ENCODE assay signal across 1 cellular context in genomic region chr3:195164573-195165263, GRCh38.
TF ChIP-seq lines count a peak whose summit lies in the region.

No MANE protein-coding gene starts in this region.

TF ChIP-seq in K562, 482 proteins besides CTCF, POLR2A, EP300 and RAD21 (continued from another document and continues in another):
- TF ChIP-seq SMARCE1 (IDR thresholded peaks at IDR 0.05) (0 out of 2 replicates have a peak, but pooled peaks have one; percentile 21), DPF2 (IDR thresholded peaks at IDR 0.05) (peak; percentile 74), SAFB2 (IDR thresholded peaks at IDR 0.05; ENCODE audit: borderline replicate concordance, low read depth, low read length, severe bottlenecking) (no peak), DDX20 (tag; IDR thresholded peaks at IDR 0.05; ENCODE audit: low read depth) (peak; percentile 65), LARP7 (IDR thresholded peaks at IDR 0.05) (no peak), TEAD4 (IDR thresholded peaks at IDR 0.05; ENCODE audit: low read length) (0 out of 2 replicates have a peak, but pooled peaks have one; percentile 32), TEAD4 (CRISPR knock-in tag; IDR thresholded peaks at IDR 0.05; ENCODE audit: borderline replicate concordance) (no peak), SP1 (CRISPR knock-in tag; IDR thresholded peaks at IDR 0.05) (peak; percentile 49; the same call in 1 of the 2 replicates), ZKSCAN8 (CRISPR knock-in tag; IDR thresholded peaks at IDR 0.05) (peak; percentile 73), FOXK2 (conservative IDR thresholded peaks at IDR 0.05 in 1 of 2, IDR thresholded peaks at IDR 0.05 in 1 of 2; ENCODE audit: low read depth in 2 of 2) (peak in 1 of 2 experiments; percentile 41; a peak in 1 of 4 replicates), ZNF41 (CRISPR knock-in tag; conservative IDR thresholded peaks at IDR 0.05) (0 out of 2 replicates have a peak, but pooled peaks have one; percentile 12), ZNF766 (CRISPR knock-in tag; conservative IDR thresholded peaks at IDR 0.05) (peak; percentile 57; the same call in 1 of the 2 replicates), GMEB1 (CRISPR knock-in tag; IDR thresholded peaks at IDR 0.05) (peak; percentile 31; the same call in 1 of the 2 replicates), RHOXF2B (CRISPR knock-in tag; conservative IDR thresholded peaks at IDR 0.05) (no peak), MAFK (IDR thresholded peaks at IDR 0.05; ENCODE audit: low read length) (peak; percentile 54; the same call in 1 of the 2 replicates), ZNF740 (CRISPR knock-in tag; IDR thresholded peaks at IDR 0.05) (no peak), ZNF740 (tag; IDR thresholded peaks at IDR 0.05) (peak in 1 of 2 experiments; percentile 15; a peak in 1 of 4 replicates), BCLAF1 (IDR thresholded peaks at IDR 0.05; ENCODE audit: borderline replicate concordance in 1 of 2, control insufficient read depth in 1 of 2, low read depth in 2 of 2, low read length in 1 of 2) (no peak), SPI1 (IDR thresholded peaks at IDR 0.05; ENCODE audit: borderline replicate concordance, low read depth, low read length) (0 out of 2 replicates have a peak, but pooled peaks have one; percentile 19), ZBTB9 (CRISPR knock-in tag; IDR thresholded peaks at IDR 0.05) (peak; percentile 88), HLTF (IDR thresholded peaks at IDR 0.05) (no peak), ZNF174 (CRISPR knock-in tag; IDR thresholded peaks at IDR 0.05) (no peak), RREB1 (CRISPR knock-in tag; IDR thresholded peaks at IDR 0.05) (peak; percentile 24; the same call in 1 of the 2 replicates), ZBTB1 (CRISPR knock-in tag; IDR thresholded peaks at IDR 0.05; ENCODE audit: borderline replicate concordance, low read depth) (no peak), CEBPG (CRISPR knock-in tag; IDR thresholded peaks at IDR 0.05) (no peak), CEBPG (tag; conservative IDR thresholded peaks at IDR 0.05 in 1 of 2, IDR thresholded peaks at IDR 0.05 in 1 of 2) (peak in 1 of 2 experiments; percentile 7; a peak in 1 of 4 replicates), ZFP36 (IDR thresholded peaks at IDR 0.05; ENCODE audit: low read depth, low read length, partially characterized antibody) (no peak), TCF3 (CRISPR knock-in tag; IDR thresholded peaks at IDR 0.05) (peak; percentile 71), RBBP5 (IDR thresholded peaks at IDR 0.05; ENCODE audit: borderline replicate concordance, insufficient read depth, low read length, poor library complexity, severe bottlenecking) (peak; percentile 14), SIX5 (IDR thresholded peaks at IDR 0.05; ENCODE audit: borderline replicate concordance in 1 of 2, insufficient read depth in 1 of 2, low read depth in 1 of 2, low read length in 2 of 2) (no peak), XRCC5 (IDR thresholded peaks at IDR 0.05; ENCODE audit: low read depth, low read length) (no peak), NEUROD1 (IDR thresholded peaks at IDR 0.05; ENCODE audit: borderline replicate concordance, low read depth, low read length, partially characterized antibody) (peak; percentile 64), ZFP30 (CRISPR knock-in tag; IDR thresholded peaks at IDR 0.05; ENCODE audit: borderline replicate concordance) (no peak), NFE2L1 (tag; IDR thresholded peaks at IDR 0.05; ENCODE audit: borderline replicate concordance, low read depth) (no peak), PBX2 (CRISPR knock-in tag; IDR thresholded peaks at IDR 0.05; ENCODE audit: low read depth) (no peak), PBX2 (tag; conservative IDR thresholded peaks at IDR 0.05; ENCODE audit: low read depth) (peak; percentile 94), SRSF9 (IDR thresholded peaks at IDR 0.05; ENCODE audit: borderline replicate concordance, low read depth, low read length) (no peak), MTF1 (CRISPR knock-in tag; IDR thresholded peaks at IDR 0.05; ENCODE audit: borderline replicate concordance) (no peak), CREB5 (CRISPR knock-in tag; IDR thresholded peaks at IDR 0.05) (no peak), TGIF2 (CRISPR knock-in tag; IDR thresholded peaks at IDR 0.05) (no peak), SMAD3 (CRISPR knock-in tag; conservative IDR thresholded peaks at IDR 0.05) (peak; percentile 30; the same call in 1 of the 2 replicates), ZNF324 (CRISPR knock-in tag; IDR thresholded peaks at IDR 0.05) (no peak), HDAC1 (IDR thresholded peaks at IDR 0.05) (peak in 1 of 2 experiments; percentile 46; a peak in 1 of 4 replicates), KDM1A (IDR thresholded peaks at IDR 0.05) (peak; percentile 33 to 55; a peak in 2 of 4 replicates), ZNF644 (tag; IDR thresholded peaks at IDR 0.05; ENCODE audit: low read depth) (0 out of 2 replicates have a peak, but pooled peaks have one; percentile 34)
